ENCODE assay signal across 1 cellular context in genomic region chr13:110615322-110616102, GRCh38.
A peak's percentile ranks its signal among the peaks of the same experiment; 100 is the strongest.
TF ChIP-seq lines count a peak whose summit lies in the region.

NAXD (plus strand) TSS chr13:110615545; CDS start chr13:110615602, 57 bp downstream.

TF ChIP-seq in HepG2, 621 proteins besides CTCF, POLR2A, EP300 and RAD21 (continued from another document and continues in another):
- TF ChIP-seq ZNF749 (CRISPR knock-in tag; IDR thresholded peaks at IDR 0.05; ENCODE audit: borderline replicate concordance): peak; percentile 72; the same call in 1 of the 2 replicates
- TF ChIP-seq ZNF224 (CRISPR knock-in tag; IDR thresholded peaks at IDR 0.05): no peak
- TF ChIP-seq RFX5 (IDR thresholded peaks at IDR 0.05; ENCODE audit: low read depth, low read length): no peak
- peak; percentile 17; the same call in 1 of the 2 replicates for TF ChIP-seq SIN3A (IDR thresholded peaks at IDR 0.05; ENCODE audit: borderline replicate concordance, low read depth, low read length)
- TF ChIP-seq SIX1 (CRISPR knock-in tag; IDR thresholded peaks at IDR 0.05; ENCODE audit: borderline replicate concordance): no peak
- peak; percentile 15; the same call in 1 of the 2 replicates for TF ChIP-seq ZBTB38 (CRISPR knock-in tag; IDR thresholded peaks at IDR 0.05)
- TF ChIP-seq MLLT10 (CRISPR knock-in tag; IDR thresholded peaks at IDR 0.05): no peak
- no peak for TF ChIP-seq ATF1 (CRISPR knock-in tag; IDR thresholded peaks at IDR 0.05)
- peak; percentile 83 for TF ChIP-seq DR1 (CRISPR knock-in tag; IDR thresholded peaks at IDR 0.05)
- no peak for TF ChIP-seq ZNF282 (IDR thresholded peaks at IDR 0.05; ENCODE audit: partially characterized antibody)
- peak; percentile 7; the same call in 1 of the 2 replicates for TF ChIP-seq ZHX1 (CRISPR knock-in tag; IDR thresholded peaks at IDR 0.05; ENCODE audit: low read depth)
- TF ChIP-seq ESRRA (CRISPR knock-in tag; IDR thresholded peaks at IDR 0.05; ENCODE audit: low read depth): no peak
- TF ChIP-seq MIER3 (CRISPR knock-in tag; IDR thresholded peaks at IDR 0.05; ENCODE audit: borderline replicate concordance): peak; percentile 46; the same call in 1 of the 2 replicates
- TF ChIP-seq SRSF9 (IDR thresholded peaks at IDR 0.05; ENCODE audit: borderline replicate concordance, insufficient read depth, low read depth, low read length, poor library complexity, severe bottlenecking): no peak
- no peak; the same call in 1 of the 2 replicates for TF ChIP-seq PAX8 (CRISPR knock-in tag; IDR thresholded peaks at IDR 0.05; ENCODE audit: borderline replicate concordance)
- TF ChIP-seq GLMP (CRISPR knock-in tag; IDR thresholded peaks at IDR 0.05; ENCODE audit: borderline replicate concordance): no peak
- peak; percentile 75; the same call in 1 of the 2 replicates for TF ChIP-seq SAP130 (CRISPR knock-in tag; IDR thresholded peaks at IDR 0.05; ENCODE audit: low read depth)
- TF ChIP-seq ZNF775 (CRISPR knock-in tag; IDR thresholded peaks at IDR 0.05; ENCODE audit: borderline replicate concordance): no peak
- TF ChIP-seq NR2F1 (CRISPR knock-in tag; IDR thresholded peaks at IDR 0.05): no peak
- TF ChIP-seq ZBTB14 (CRISPR knock-in tag; IDR thresholded peaks at IDR 0.05): no peak
- TF ChIP-seq RELA (CRISPR knock-in tag; IDR thresholded peaks at IDR 0.05): no peak
- TF ChIP-seq ZFX (CRISPR knock-in tag; IDR thresholded peaks at IDR 0.05; ENCODE audit: low read depth): peak; percentile 88
- no peak for TF ChIP-seq CBX1 (IDR thresholded peaks at IDR 0.05; ENCODE audit: low read depth)
- TF ChIP-seq ARNTL (CRISPR knock-in tag; IDR thresholded peaks at IDR 0.05): peak; percentile 20; the same call in 1 of the 2 replicates
- peak; percentile 70; the same call in 1 of the 2 replicates for TF ChIP-seq DMAP1 (CRISPR knock-in tag; IDR thresholded peaks at IDR 0.05)
- peak; percentile 6; the same call in 1 of the 2 replicates for TF ChIP-seq KDM5B (CRISPR knock-in tag; IDR thresholded peaks at IDR 0.05; ENCODE audit: borderline replicate concordance)
- TF ChIP-seq CBFB (CRISPR knock-in tag; IDR thresholded peaks at IDR 0.05): 0 out of 2 replicates have a peak, but pooled peaks have one; percentile 17
- no peak for TF ChIP-seq EHMT2 (IDR thresholded peaks at IDR 0.05; ENCODE audit: borderline replicate concordance, low read depth, low read length)
- peak; percentile 41; the same call in 1 of the 2 replicates for TF ChIP-seq ARID2 (CRISPR knock-in tag; IDR thresholded peaks at IDR 0.05; ENCODE audit: borderline replicate concordance)
- no peak for TF ChIP-seq ZFP41 (CRISPR knock-in tag; IDR thresholded peaks at IDR 0.05; ENCODE audit: borderline replicate concordance)
- TF ChIP-seq IRF2 (CRISPR knock-in tag; IDR thresholded peaks at IDR 0.05): peak; percentile 38; the same call in 1 of the 2 replicates
- TF ChIP-seq CREBL2 (CRISPR knock-in tag; IDR thresholded peaks at IDR 0.05; ENCODE audit: borderline replicate concordance): no peak
- TF ChIP-seq EEA1 (CRISPR knock-in tag; IDR thresholded peaks at IDR 0.05; ENCODE audit: borderline replicate concordance): no peak
- no peak for TF ChIP-seq RFX3 (CRISPR knock-in tag; IDR thresholded peaks at IDR 0.05)
- peak; percentile 75 for TF ChIP-seq ZNF317 (CRISPR knock-in tag; IDR thresholded peaks at IDR 0.05)
- peak; percentile 96 for TF ChIP-seq ZMYM4 (CRISPR knock-in tag; IDR thresholded peaks at IDR 0.05)
- no peak for TF ChIP-seq ZNF354B (CRISPR knock-in tag; IDR thresholded peaks at IDR 0.05)
- no peak for TF ChIP-seq KLF9 (CRISPR knock-in tag; IDR thresholded peaks at IDR 0.05; ENCODE audit: low read depth)
- no peak for TF ChIP-seq JUNB (CRISPR knock-in tag; IDR thresholded peaks at IDR 0.05; ENCODE audit: borderline replicate concordance)
- TF ChIP-seq NAIF1 (CRISPR knock-in tag; IDR thresholded peaks at IDR 0.05; ENCODE audit: borderline replicate concordance): no peak
- 0 out of 2 replicates have a peak, but pooled peaks have one; percentile 66 for TF ChIP-seq ZNF44 (CRISPR knock-in tag; IDR thresholded peaks at IDR 0.05)
- peak; percentile 48; the same call in 1 of the 2 replicates for TF ChIP-seq ZBTB40 (IDR thresholded peaks at IDR 0.05)
- peak; percentile 75 for TF ChIP-seq ZBTB40 (CRISPR knock-in tag; IDR thresholded peaks at IDR 0.05)
- TF ChIP-seq ZNF674 (CRISPR knock-in tag; IDR thresholded peaks at IDR 0.05; ENCODE audit: low read depth): peak; percentile 70; the same call in 1 of the 2 replicates
- TF ChIP-seq ZNF496 (CRISPR knock-in tag; IDR thresholded peaks at IDR 0.05; ENCODE audit: insufficient replicate concordance): no peak
- no peak for TF ChIP-seq ZNF441 (CRISPR knock-in tag; IDR thresholded peaks at IDR 0.05; ENCODE audit: borderline replicate concordance)
- peak; percentile 58 for TF ChIP-seq AGO2 (optimal IDR thresholded peaks at IDR 0.05; ENCODE audit: low read depth, low read length)
- TF ChIP-seq ZNF780A (CRISPR knock-in tag; IDR thresholded peaks at IDR 0.05): no peak
- TF ChIP-seq HMG20B (CRISPR knock-in tag; conservative IDR thresholded peaks at IDR 0.05): no peak
- TF ChIP-seq ELF4 (CRISPR knock-in tag; IDR thresholded peaks at IDR 0.05; ENCODE audit: borderline replicate concordance): no peak
- TF ChIP-seq ZNF333 (CRISPR knock-in tag; IDR thresholded peaks at IDR 0.05; ENCODE audit: borderline replicate concordance): no peak
- peak; percentile 90 for TF ChIP-seq ZNF446 (CRISPR knock-in tag; IDR thresholded peaks at IDR 0.05)
- no peak; the same call in 1 of the 2 replicates for TF ChIP-seq ZIK1 (CRISPR knock-in tag; IDR thresholded peaks at IDR 0.05; ENCODE audit: borderline replicate concordance, low read depth)
- peak; percentile 61 to 71 for TF ChIP-seq HMGXB4 (CRISPR knock-in tag; IDR thresholded peaks at IDR 0.05; ENCODE audit: borderline replicate concordance in 1 of 2, low read depth in 1 of 2)
- peak; percentile 65 for TF ChIP-seq MED1 (CRISPR knock-in tag; IDR thresholded peaks at IDR 0.05)
- peak; percentile 65; the same call in 1 of the 2 replicates for TF ChIP-seq ZNF580 (CRISPR knock-in tag; IDR thresholded peaks at IDR 0.05; ENCODE audit: borderline replicate concordance, low read depth)
